In genomic region chr9:32741706-32742105, GRCh38 we compare ENCODE assay signal across 15 cellular contexts. TPM values are rescaled to one million over a fixed set of nuclear protein-coding genes. Genes with fewer than 3 reads are reported as not detected.
A peak's percentile ranks its signal among the peaks of the same experiment; 100 is the strongest.
DNase-seq lines count a peak whose midpoint lies in the region; ATAC-seq and TF ChIP-seq lines count a peak whose summit lies in the region.
"Had no signal": no experiment of that assay in that cellular context is flagged by ENCODE, and none has a peak within 500 bp of the region (broad histone marks: within the 10 kb centered on the region; RNA-seq: fewer than 3 reads in every experiment).

No MANE protein-coding gene starts in this region.

- BruUV-seq in Caco-2 (replicated peaks; lab: Mats Ljungman, UMichigan): no TSS peak

- intact Hi-C loops in Caco-2 (cut with micrococcal nuclease; ENCODE audit: unreplicated experiment): no loop called here

- H3K27me3 Mint-ChIP-seq in Caco-2 (ENCODE audit: insufficient read depth, unreplicated experiment) (no peaks in the 10 kb centered on the region), WTC11 (ENCODE audit: low read depth) (no peaks in the 10 kb centered on the region)
- H3K27me3 Mint-ChIP-seq: activated CD4-positive, alpha-beta memory T cell treated with anti-CD3 and anti-CD28 coated beads, Interleukin-2, amount 10 ng/mL, durations not matched to agents 7 days and 5 days had no signal

- H3K4me1 Mint-ChIP-seq in Caco-2 (ENCODE audit: low read depth, unreplicated experiment) (peaks cover 17% of the 10 kb centered on the region), WTC11 (peaks cover 13% of the 10 kb centered on the region)
- H3K4me1 Mint-ChIP-seq: activated CD4-positive, alpha-beta memory T cell treated with anti-CD3 and anti-CD28 coated beads, Interleukin-2, amount 10 ng/mL, durations not matched to agents 7 days and 5 days; endodermal cell had no signal

- H3K27ac Mint-ChIP-seq in Caco-2 (ENCODE audit: unreplicated experiment) (no peak overlapping the region), WTC11 (no peak overlapping the region)
- H3K27ac Mint-ChIP-seq: activated CD4-positive, alpha-beta memory T cell treated with anti-CD3 and anti-CD28 coated beads, Interleukin-2, amount 10 ng/mL, durations not matched to agents 7 days and 5 days; endodermal cell had no signal

- CTCF ChIA-PET in Caco-2 (lab: Charles Lee): no interaction called here
- CTCF ChIA-PET in WTC11 (lab: Charles Lee): no interaction called here

- TF ChIP-seq CTCF in Caco-2 (IDR thresholded peaks at IDR 0.05; ENCODE audit: insufficient read depth in 1 of 2, low read depth in 1 of 2, low read length in 1 of 2, severe bottlenecking in 1 of 2, unreplicated experiment in 1 of 2) (no peak), WTC11 (IDR thresholded peaks at IDR 0.05) (no peak)

- peak overlapping the region; percentile 14 for H3K4me3 Mint-ChIP-seq in Caco-2 (ENCODE audit: unreplicated experiment)
- no peak overlapping the region for H3K4me3 Mint-ChIP-seq in WTC11
- H3K4me3 Mint-ChIP-seq: activated CD4-positive, alpha-beta memory T cell treated with anti-CD3 and anti-CD28 coated beads, Interleukin-2, amount 10 ng/mL, durations not matched to agents 7 days and 5 days; endodermal cell had no signal

- H3K4me1 ChIP-seq in Caco-2: peaks cover 10% of the 10 kb centered on the region

- H3K27me3 ChIP-seq in Caco-2 (replicated peaks; ENCODE audit: control insufficient read depth, insufficient read depth, low read length) (no peaks in the 10 kb centered on the region), MG63 (no peaks in the 10 kb centered on the region)
- H3K27me3 ChIP-seq: cardiac muscle cell, tibial nerve had no signal

- peaks cover 10% of the 10 kb centered on the region for H3K9me3 Mint-ChIP-seq in Caco-2 (ENCODE audit: unreplicated experiment)
- peaks cover 23% of the 10 kb centered on the region for H3K9me3 Mint-ChIP-seq in WTC11
- H3K9me3 Mint-ChIP-seq: activated CD4-positive, alpha-beta memory T cell treated with anti-CD3 and anti-CD28 coated beads, Interleukin-2, amount 10 ng/mL, durations not matched to agents 7 days and 5 days had no signal

- POLR2A ChIA-PET in Caco-2 (lab: Charles Lee) (no interaction called here), WTC11 (lab: Charles Lee) (no interaction called here)

- 0 out of 2 replicates have a peak, but pooled peaks cover 5% of the 10 kb centered on the region for H3K9me3 ChIP-seq in Caco-2
- no peaks in the 10 kb centered on the region for H3K9me3 ChIP-seq in MG63
- H3K9me3 ChIP-seq: tibial nerve had no signal

- DNase-seq in Caco-2 (no peak), MG63 (peak; percentile 50), WTC11 (ENCODE audit: low spot score) (no peak), kidney tubule cell (ENCODE audit: low spot score) (peak; percentile 49), AG20443 (ENCODE audit: low spot score) (no peak), activated gamma-delta T cell treated with Interleukin-2 at 50 U/mL for 16 hours (no peak)
- DNase-seq: activated CD4-positive, alpha-beta memory T cell treated with anti-CD3 and anti-CD28 coated beads, Interleukin-2, amount 10 ng/mL, durations not matched to agents 7 days and 5 days; DMS79 treated with DMSO at 0.1 percent for 48 hours; endodermal cell had no signal

- H3K4me3 ChIP-seq in Caco-2 (ENCODE audit: low read depth, low read length) (no peak overlapping the region), MG63 (no peak overlapping the region)
- H3K4me3 ChIP-seq: cardiac muscle cell, tibial nerve had no signal

- H3K36me3 Mint-ChIP-seq in Caco-2 (ENCODE audit: insufficient read depth, unreplicated experiment) (no peaks in the 10 kb centered on the region), WTC11 (peaks cover 9% of the 10 kb centered on the region)

- ATAC-seq in WTC11 (no peak), HG03280 (IDR thresholded peaks at IDR 0.05; ENCODE audit: unreplicated experiment) (no peak), GM19397 (IDR thresholded peaks at IDR 0.05; ENCODE audit: unreplicated experiment) (no peak)

- H3K36me3 ChIP-seq in Caco-2 (ENCODE audit: control insufficient read depth, insufficient read depth, low read length): no peaks in the 10 kb centered on the region
- H3K36me3 ChIP-seq in MG63: no peaks in the 10 kb centered on the region
- H3K36me3 ChIP-seq: cardiac muscle cell, tibial nerve had no signal

TF ChIP-seq in WTC11, 78 proteins besides CTCF, POLR2A, EP300 and RAD21:
- TF ChIP-seq ZNF219 (CRISPR knock-in tag; IDR thresholded peaks at IDR 0.05; ENCODE audit: borderline replicate concordance): no peak
- TF ChIP-seq CBFB (CRISPR knock-in tag; IDR thresholded peaks at IDR 0.05; ENCODE audit: low read depth): no peak
- TF ChIP-seq GABPB1 (CRISPR knock-in tag; IDR thresholded peaks at IDR 0.05): peak; percentile 80

RNA-seq across cellular contexts. Expression of gene TMEM215, which starts 41.6 kb away (rescaled TPM):
- total RNA-seq in Caco-2 (2022) (not detected in 2 replicates), WTC11 (2021) (0.21 to 0.34 TPM (median 0.31 TPM) in 3 replicates)
- total RNA-seq in MG63 (2014; rRNA removed; shearing (Covaris generic); ENCODE audit: low replicate concordance): not detected in 2 replicates
- total RNA-seq: activated CD4-positive, alpha-beta memory T cell treated with anti-CD3 and anti-CD28 coated beads, Interleukin-2, amount 10 ng/mL, durations not matched to agents 7 days and 5 days; cardiac muscle cell; myocyte; NCI-H460 had no signal

Comparison
In these comparisons a context has a peak if more than half of its experiments do, and no peak if none do; other contexts are left out.
1. DNase-seq: peak in MG63 (single experiment) and kidney tubule cell (single experiment); none in Caco-2 (0 of 2), WTC11 (single experiment), AG20443 (single experiment) and activated gamma-delta T cell treated with Interleukin-2 at 50 U/mL for 16 hours (single experiment).